8 cellular contexts compared by ENCODE assay signal in genomic region chr19:52570005-52570861, GRCh38.
DNase-seq lines count a peak whose midpoint lies in the region; ATAC-seq lines count a peak whose summit lies in the region.

TSS of gene ZNF701 (plus strand) at chr19:52570287. CDS start at chr19:52574148, 3,861 bp downstream.

- peak within 1 kb of the TSS; percentile 92 to 96 for H3K27ac Mint-ChIP-seq in effector memory CD8-positive, alpha-beta T cell
- peak within 1 kb of the TSS; percentile 94 for H3K27ac Mint-ChIP-seq in memory B cell

- H3K27me3 Mint-ChIP-seq in effector memory CD8-positive, alpha-beta T cell, result no peaks in the 10 kb centered on the region
- H3K27me3 Mint-ChIP-seq in memory B cell, result no peaks in the 10 kb centered on the region

- peak within 1 kb of the TSS; percentile 78 for H2AFZ ChIP-seq in ACC112 (ENCODE audit: low read length, unreplicated experiment)

- DNase-seq in NCI-H748 (lab: John Stamatoyannopoulos, UW; ENCODE audit: unreplicated experiment), result peak; percentile 94
- peak; percentile 88 to 91 for DNase-seq in activated CD8-positive, alpha-beta memory T cell treated with anti-CD3 and anti-CD28 coated beads for 4 hours (ENCODE audit: low read depth in 2 of 2)
- peak; percentile 96 to 99 (median 97) for DNase-seq in effector memory CD8-positive, alpha-beta T cell
- DNase-seq in memory B cell (ENCODE audit: low spot score in 2 of 2), result peak; percentile 97 to 98
- peak; percentile 92 for DNase-seq in stimulated activated CD8-positive, alpha-beta memory T cell treated with anti-CD3 and anti-CD28 coated beads, Interleukin-12 subunit alpha, Interleukin-12 subunit beta, amount 100 ng/mL, for 1 hour (ENCODE audit: low read depth)

- ATAC-seq in GM18870 (IDR thresholded peaks at IDR 0.05; ENCODE audit: unreplicated experiment) (peak; percentile 77), HG03159 (IDR thresholded peaks at IDR 0.05; ENCODE audit: unreplicated experiment) (peak; percentile 96), memory B cell (ENCODE audit: low read depth) (peak; percentile 98)
- ATAC-seq in effector memory CD8-positive, alpha-beta T cell (replicated peaks), result peak; percentile 95

- peaks cover 5% of the 10 kb centered on the region for H3K4me1 ChIP-seq in ACC112 (ENCODE audit: control insufficient read depth, insufficient read depth, low read length, unreplicated experiment)

- peaks cover 3% of the 10 kb centered on the region; the same call in 1 of the 2 replicates for H3K36me3 ChIP-seq in ACC112 (ENCODE audit: insufficient read depth, low read length)

- peak within 1 kb of the TSS; percentile 91 to 96 for H3K4me3 Mint-ChIP-seq in effector memory CD8-positive, alpha-beta T cell
- peak within 1 kb of the TSS; percentile 96 for H3K4me3 Mint-ChIP-seq in memory B cell

- H3K79me2 ChIP-seq in ACC112 (ENCODE audit: control insufficient read depth, insufficient read depth, low read length, unreplicated experiment), result peaks cover 11% of the 10 kb centered on the region

- peak within 1 kb of the TSS; percentile 81 for H3K4me3 ChIP-seq in ACC112 (ENCODE audit: low read depth, low read length)

- peak within 1 kb of the TSS; percentile 72 for H3K27ac ChIP-seq in ACC112 (ENCODE audit: low read depth, low read length)

- peaks cover 21 to 38% of the 10 kb centered on the region in 2 donors for H3K4me1 Mint-ChIP-seq in effector memory CD8-positive, alpha-beta T cell (ENCODE audit: low read depth in 2 of 2)
- peaks cover 19% of the 10 kb centered on the region for H3K4me1 Mint-ChIP-seq in memory B cell

- no peaks in the 10 kb centered on the region for H3K27me3 ChIP-seq in ACC112 (ENCODE audit: insufficient read depth, low read length)

- H3K36me3 Mint-ChIP-seq in effector memory CD8-positive, alpha-beta T cell (ENCODE audit: insufficient read depth), result peaks cover 25% of the 10 kb centered on the region
- peaks cover 37% of the 10 kb centered on the region for H3K36me3 Mint-ChIP-seq in memory B cell

- no peaks in the 10 kb centered on the region for H3K9me3 Mint-ChIP-seq in effector memory CD8-positive, alpha-beta T cell
- peaks cover 16% of the 10 kb centered on the region for H3K9me3 Mint-ChIP-seq in memory B cell

Comparison
In these comparisons a context has a peak if more than half of its experiments do, and no peak if none do; other contexts are left out.
1. Peak in every context shown above with its lines: DNase-seq, ATAC-seq, H3K4me3 ChIP-seq and H3K27ac ChIP-seq.